27 cellular contexts compared by ENCODE assay signal in the genomic region with DNA sequence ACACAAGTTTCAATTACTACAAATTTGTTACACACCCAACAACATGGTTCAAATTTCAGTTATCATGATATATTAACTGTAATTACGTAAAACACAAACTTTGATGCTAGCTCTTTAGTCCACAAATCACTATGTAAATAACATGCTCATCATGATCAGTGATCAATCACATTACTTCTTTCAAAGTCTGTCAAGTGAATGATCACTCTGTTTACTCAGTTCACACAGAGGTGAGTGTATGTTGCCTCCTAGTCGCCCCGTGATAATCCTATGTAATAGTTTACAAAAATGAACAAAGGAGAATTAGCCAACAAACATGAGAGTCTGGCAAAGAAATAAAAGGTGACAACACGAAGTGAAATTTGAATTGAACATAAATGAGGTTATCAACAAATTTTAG.
"Had no signal": no experiment of that assay in that cellular context is flagged by ENCODE, and none has a peak within 500 bp of the region (broad histone marks: within the 10 kb centered on the region; RNA-seq: fewer than 3 reads in every experiment).

No MANE protein-coding gene starts in this region.

- H3K27me3 ChIP-seq: adrenal gland, MG63 had no signal

- H3K4me3 ChIP-seq: adrenal gland, MG63, SK-N-MC had no signal

- ATAC-seq: activated CD4-positive, alpha-beta T cell treated with anti-CD3 and anti-CD28 coated beads for 36 hours; activated CD8-positive, alpha-beta T cell treated with anti-CD3 and anti-CD28 coated beads for 36 hours; activated T-cell treated with anti-CD3 and anti-CD28 coated beads, Interleukin-2, amount 50 U/mL, for 72 hours; Panc1; Right ventricle myocardium inferior; T-cell had no signal

- H3K27ac ChIP-seq: adrenal gland, SK-N-MC, WERI-Rb-1 had no signal

- H3K4me3 Mint-ChIP-seq: activated CD4-positive, alpha-beta T cell treated with anti-CD3 and anti-CD28 coated beads for 36 hours; activated CD8-positive, alpha-beta T cell treated with anti-CD3 and anti-CD28 coated beads for 36 hours; activated naive CD8-positive, alpha-beta T cell treated with anti-CD3 and anti-CD28 coated beads, Interleukin-2, amount 10 ng/mL, durations not matched to agents 7 days and 5 days; activated T-cell treated with anti-CD3 and anti-CD28 coated beads, Interleukin-2, amount 50 U/mL, for 72 hours; T-cell had no signal

- H3K9me3 ChIP-seq: adrenal gland, MG63 had no signal

- H3K36me3 ChIP-seq: WERI-Rb-1 had no signal

- H3K27ac Mint-ChIP-seq: activated CD4-positive, alpha-beta T cell treated with anti-CD3 and anti-CD28 coated beads for 36 hours; activated CD8-positive, alpha-beta T cell treated with anti-CD3 and anti-CD28 coated beads for 36 hours; activated naive CD8-positive, alpha-beta T cell treated with anti-CD3 and anti-CD28 coated beads, Interleukin-2, amount 10 ng/mL, durations not matched to agents 7 days and 5 days; activated T-cell treated with anti-CD3 and anti-CD28 coated beads, Interleukin-2, amount 50 U/mL, for 72 hours; activated T-helper 2 cell treated with anti-CD3 and anti-CD28 coated beads, Interferon-gamma antibody, Interleukin-2, Interleukin-4, amounts not matched to agents 10 μg/mL and 5 μg/mL and 100 μg/mL, durations not matched to agents 14 hours and 24 hours and 36 hours had no signal

- H3K9me3 Mint-ChIP-seq: activated CD8-positive, alpha-beta T cell treated with anti-CD3 and anti-CD28 coated beads for 36 hours; activated naive CD8-positive, alpha-beta T cell treated with anti-CD3 and anti-CD28 coated beads, Interleukin-2, amount 10 ng/mL, durations not matched to agents 7 days and 5 days; activated T-cell treated with anti-CD3 and anti-CD28 coated beads, Interleukin-2, amount 50 U/mL, for 72 hours; activated T-helper 2 cell treated with anti-CD3 and anti-CD28 coated beads, Interferon-gamma antibody, Interleukin-2, Interleukin-4, amounts not matched to agents 10 μg/mL and 5 μg/mL and 100 μg/mL, durations not matched to agents 14 hours and 24 hours and 36 hours; T-cell had no signal

- DNase-seq: activated CD4-positive, alpha-beta T cell treated with anti-CD3 and anti-CD28 coated beads for 36 hours; activated CD8-positive, alpha-beta memory T cell treated with anti-CD3 and anti-CD28 coated beads, Interleukin-2, amount 50 U/mL, for 4 hours; activated CD8-positive, alpha-beta T cell treated with anti-CD3 and anti-CD28 coated beads for 36 hours; activated naive CD4-positive, alpha-beta T cell treated with anti-CD3 and anti-CD28 coated beads, Interleukin-2, amount 50 U/mL, for 16 hours; activated naive CD8-positive, alpha-beta T cell treated with anti-CD3 and anti-CD28 coated beads, Interleukin-2, amount 10 ng/mL, durations not matched to agents 7 days and 5 days; activated T-cell treated with anti-CD3 and anti-CD28 coated beads, Interleukin-2, amount 50 U/mL, for 72 hours; adrenal gland; anterior cingulate cortex; cerebellar nuclear complex; KG1; MG63; NCI-H1105; NCI-H1694; NCI-H2029; NCI-H2107; NCI-H2171 treated with DMSO at 0.1 percent for 48 hours; NCI-H226; NCI-H526; NK-92 treated with Interleukin-12 subunit alpha and Interleukin-12 subunit beta, amount 100 ng/mL, for 24 hours; OCI-M1; RPMI8226; T-cell; WERI-Rb-1 had no signal

- H3K27me3 Mint-ChIP-seq: activated CD4-positive, alpha-beta T cell treated with anti-CD3 and anti-CD28 coated beads for 36 hours; activated CD8-positive, alpha-beta T cell treated with anti-CD3 and anti-CD28 coated beads for 36 hours; activated naive CD8-positive, alpha-beta T cell treated with anti-CD3 and anti-CD28 coated beads, Interleukin-2, amount 10 ng/mL, durations not matched to agents 7 days and 5 days; T-cell had no signal
